18 cellular contexts compared by ENCODE assay signal in the genomic region with DNA sequence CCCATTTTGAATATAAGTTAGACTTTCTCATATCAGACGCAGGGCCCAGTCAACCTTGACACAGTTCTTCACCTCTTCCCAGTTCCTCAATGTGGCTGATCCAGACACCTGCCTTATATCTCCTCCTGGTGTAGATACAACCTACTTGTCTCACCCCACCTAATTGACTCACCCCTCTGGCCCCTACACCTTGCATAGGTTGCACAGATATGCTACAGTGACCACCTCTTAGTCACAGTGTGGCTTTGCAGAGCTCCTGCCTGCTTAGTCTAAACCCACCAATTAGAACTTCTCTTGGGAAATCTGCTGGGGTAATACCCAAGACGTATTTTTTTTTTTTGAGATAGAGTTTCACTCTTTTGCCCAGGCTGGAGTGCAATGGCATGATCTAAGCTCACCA. TPM values are rescaled to one million over a fixed set of nuclear protein-coding genes. Genes with fewer than 3 reads are reported as not detected.
DNase-seq lines count a peak whose midpoint lies in the region; ATAC-seq, FAIRE-seq and TF ChIP-seq lines count a peak whose summit lies in the region.
"Had no signal": no experiment of that assay in that cellular context is flagged by ENCODE, and none has a peak within 500 bp of the region (broad histone marks: within the 10 kb centered on the region; RNA-seq: fewer than 3 reads in every experiment).

No MANE protein-coding gene starts in this region.

- no peak overlapping the region for H2BK15ac ChIP-seq in H1 (ENCODE audit: low read length)

- no peaks in the 10 kb centered on the region for H3K79me1 ChIP-seq in H1 (ENCODE audit: low read depth, low read length)

- no peak overlapping the region for H2AFZ ChIP-seq in H1 (ENCODE audit: low read length)

- no peak for TF ChIP-seq EP300 in H1 (IDR thresholded peaks at IDR 0.05; ENCODE audit: borderline replicate concordance in 1 of 2, low read depth in 2 of 2, low read length in 2 of 2)

- WGBS in H1 (ENCODE audit: extremely low coverage in 1 of 2, insufficient coverage in 1 of 2, insufficient read length in 1 of 2, insufficient replicate concordance in 2 of 2, low coverage in 1 of 2, low lambda C conversion rate in 2 of 2, missing lambda C conversion rate in 1 of 2), 2 experiments = 58% methylated on average over 2 of the region's 2 CpGs; no CpG with 5 or more reads in 1 of the 2 experiments
- WGBS in body of pancreas, 2 donors = 36 to 52% methylated on average over 2 of the region's 2 CpGs

- no peak for FAIRE-seq in H1 (lab: Jason Lieb, UNC)
- FAIRE-seq: H54 had no signal

- H3K4me3 Mint-ChIP-seq in mesothelial cell of epicardium (no peak overlapping the region), nephron progenitor cell (no peak overlapping the region)

- no peak overlapping the region for H2BK12ac ChIP-seq in H1 (ENCODE audit: low read depth, low read length)

- no peak overlapping the region for H4K8ac ChIP-seq in H1 (ENCODE audit: extremely low read depth, insufficient read depth, low read length)

- H2AK5ac ChIP-seq in H1 (ENCODE audit: low read depth, low read length) = no peak overlapping the region

- H4K5ac ChIP-seq in H1 (ENCODE audit: insufficient read length, low read depth, low read length) = no peak overlapping the region

- H3K9me3 ChIP-seq in H1 (ENCODE audit: insufficient read depth in 2 of 2, low read depth in 1 of 2, low read length in 1 of 2) = no peaks in the 10 kb centered on the region
- no peaks in the 10 kb centered on the region for H3K9me3 ChIP-seq in body of pancreas

- no peak overlapping the region for H3K4me2 ChIP-seq in H1 (ENCODE audit: insufficient read depth in 1 of 2, low read depth in 2 of 2, low read length in 2 of 2)
- H3K4me2 ChIP-seq: BLaER1 treated with 17β-estradiol and CSF1 and Interleukin-3, amounts not matched to agents 10 nM and 100 nM had no signal

- H2BK20ac ChIP-seq in H1 (ENCODE audit: low read length) = 0 out of 2 replicates have a peak overlapping the region, but pooled peaks have one; percentile 10

- no peaks in the 10 kb centered on the region for H3K79me2 ChIP-seq in H1 (ENCODE audit: control insufficient read depth in 1 of 2, insufficient read depth in 2 of 2, low read length in 2 of 2)

- H3K36me3 ChIP-seq in H1 (ENCODE audit: control insufficient read depth in 2 of 4, insufficient read depth in 4 of 4, low read length in 3 of 4) = no peaks in the 10 kb centered on the region
- H3K36me3 ChIP-seq in body of pancreas (replicated peaks in 1 of 2; ENCODE audit: insufficient read depth in 1 of 2, low read depth in 2 of 2) = no peaks in the 10 kb centered on the region
- H3K36me3 ChIP-seq: BLaER1 treated with 17β-estradiol and CSF1 and Interleukin-3, amounts not matched to agents 10 nM and 100 nM had no signal

- H3K9me3 Mint-ChIP-seq in mesothelial cell of epicardium = no peaks in the 10 kb centered on the region
- no peaks in the 10 kb centered on the region for H3K9me3 Mint-ChIP-seq in nephron progenitor cell

- TF ChIP-seq POLR2A in H1 (IDR thresholded peaks at IDR 0.05; ENCODE audit: control extremely low read depth in 1 of 2, low read depth in 2 of 2, low read length in 2 of 2) (no peak), body of pancreas (IDR thresholded peaks at IDR 0.05) (no peak)

- peak overlapping the region; percentile 57 for H3K27ac Mint-ChIP-seq in mesothelial cell of epicardium
- H3K27ac Mint-ChIP-seq in nephron progenitor cell = no peak overlapping the region

- H3K4me1 ChIP-seq in H1 (replicated peaks in 1 of 4; ENCODE audit: control insufficient read depth in 3 of 4, insufficient read depth in 4 of 4, low read length in 3 of 4) (no peaks in the 10 kb centered on the region), body of pancreas (no peaks in the 10 kb centered on the region)
- H3K4me1 ChIP-seq: BLaER1 treated with 17β-estradiol and CSF1 and Interleukin-3, amounts not matched to agents 10 nM and 100 nM had no signal

- H3K4me1 Mint-ChIP-seq in mesothelial cell of epicardium = peaks cover 9% of the 10 kb centered on the region
- no peaks in the 10 kb centered on the region for H3K4me1 Mint-ChIP-seq in nephron progenitor cell

- CTCF ChIA-PET in H1 (lab: Charles Lee; ENCODE audit: partially characterized antibody) = interaction anchor here (1.1 to 1.5 kb wide), 2 partner anchors 29 to 32 kb away, joined by 3 to 4 read pairs; no protein-coding TSS in a partner anchor

- H2BK120ac ChIP-seq in H1 (replicated peaks; ENCODE audit: low read depth, low read length) = no peak overlapping the region

- no peak for ATAC-seq in body of pancreas
- ATAC-seq in HG03565 (IDR thresholded peaks at IDR 0.05; ENCODE audit: unreplicated experiment) = no peak
- ATAC-seq: Panc1 had no signal

- no peaks in the 10 kb centered on the region for H3K27me3 ChIP-seq in H1 (replicated peaks in 1 of 4; ENCODE audit: control insufficient read depth in 3 of 4, extremely low read depth in 1 of 4, insufficient read depth in 3 of 4, low read length in 3 of 4)
- H3K27me3 ChIP-seq in body of pancreas = no peaks in the 10 kb centered on the region
- H3K27me3 ChIP-seq: BLaER1 treated with 17β-estradiol and CSF1 and Interleukin-3, amounts not matched to agents 10 nM and 100 nM had no signal

- no peak overlapping the region for H3K4ac ChIP-seq in H1 (replicated peaks; ENCODE audit: insufficient read length, low read depth, low read length)

- H3K4me3 ChIP-seq in H1 (ENCODE audit: extremely low read depth in 1 of 4, insufficient read depth in 2 of 4, low read depth in 3 of 4, low read length in 4 of 4) (no peak overlapping the region), body of pancreas (no peak overlapping the region)
- H3K4me3 ChIP-seq: BLaER1 treated with 17β-estradiol and CSF1 and Interleukin-3, amounts not matched to agents 10 nM and 100 nM had no signal

- peaks cover 8% of the 10 kb centered on the region for H3K27me3 Mint-ChIP-seq in mesothelial cell of epicardium (ENCODE audit: low read depth)
- H3K27me3 Mint-ChIP-seq in nephron progenitor cell (ENCODE audit: low read depth, poor library complexity) = peaks cover 14% of the 10 kb centered on the region

- no peak overlapping the region for H4K91ac ChIP-seq in H1 (replicated peaks; ENCODE audit: insufficient read length, low read length)

- H3K27ac ChIP-seq in H1 (ENCODE audit: low read depth, low read length) = no peak overlapping the region
- H3K27ac ChIP-seq in body of pancreas = no peak overlapping the region
- H3K27ac ChIP-seq: BLaER1 treated with 17β-estradiol and CSF1 and Interleukin-3, amounts not matched to agents 10 nM and 100 nM had no signal

- no peaks in the 10 kb centered on the region for H4K20me1 ChIP-seq in H1 (replicated peaks in 1 of 2; ENCODE audit: control insufficient read depth in 1 of 2, insufficient read depth in 2 of 2, low read length in 2 of 2)
- H4K20me1 ChIP-seq: BLaER1 treated with 17β-estradiol and CSF1 and Interleukin-3, amounts not matched to agents 10 nM and 100 nM had no signal

- TF ChIP-seq CTCF in H1 (IDR thresholded peaks at IDR 0.05; ENCODE audit: control extremely low read depth in 1 of 3, insufficient read depth in 1 of 3, low read depth in 1 of 3, low read length in 3 of 3) (no peak), mesothelial cell of epicardium (IDR thresholded peaks at IDR 0.05; ENCODE audit: unreplicated experiment) (no peak), nephron progenitor cell (IDR thresholded peaks at IDR 0.05) (no peak), body of pancreas (IDR thresholded peaks at IDR 0.05) (no peak)

- DNase-seq in NK-92 treated with Interleukin-12 subunit alpha and Interleukin-12 subunit beta, amount 100 ng/mL, for 24 hours (lab: John Stamatoyannopoulos, UW) = peak; percentile 6
- DNase-seq in NK-92 (lab: John Stamatoyannopoulos, UW; ENCODE audit: unreplicated experiment) (no peak), H1 (ENCODE audit: low read depth in 1 of 2, low spot score in 2 of 2) (no peak), mesothelial cell of epicardium (ENCODE audit: low spot score in 2 of 2, unreplicated experiment in 2 of 2) (no peak), hippocampal formation (lab: John Stamatoyannopoulos, UW) (no peak), nephron progenitor cell (no peak), body of pancreas (no peak)
- DNase-seq: 8988T, DMS 273 treated with DMSO at 0.1 percent for 48 hours, Kasumi-1, NCI-H2227 treated with DMSO at 0.1 percent for 48 hours, NCI-H69, SHP77 treated with DMSO at 0.1 percent for 48 hours had no signal

- POLR2A ChIA-PET in H1 (lab: Charles Lee; ENCODE audit: partially characterized antibody) = interaction anchor here (0.6 to 0.9 kb wide), 3 partner anchors 16 to 125 kb away, joined by 3 read pairs; no protein-coding TSS in a partner anchor

- no peaks in the 10 kb centered on the region for H3K23me2 ChIP-seq in H1 (ENCODE audit: low read depth, low read length)

- H3K9ac ChIP-seq in H1 (replicated peaks in 1 of 4; ENCODE audit: extremely low read depth in 1 of 4, low read depth in 3 of 4, low read length in 3 of 4) = no peak overlapping the region
- H3K9ac ChIP-seq: BLaER1 treated with 17β-estradiol and CSF1 and Interleukin-3, amounts not matched to agents 10 nM and 100 nM had no signal

- intact Hi-C loops in body of pancreas (cut with DNase I) = no loop called here

- H3K18ac ChIP-seq in H1 (ENCODE audit: extremely low read depth, low read length) = no peak overlapping the region

- no peak overlapping the region for H3K14ac ChIP-seq in H1 (ENCODE audit: insufficient read length)

- H3K36me3 Mint-ChIP-seq in mesothelial cell of epicardium (no peaks in the 10 kb centered on the region), nephron progenitor cell (ENCODE audit: low read depth) (no peaks in the 10 kb centered on the region)

- no peak overlapping the region for H3K56ac ChIP-seq in H1 (replicated peaks; ENCODE audit: insufficient read length, low read depth, low read length)

- H2BK5ac ChIP-seq in H1 (ENCODE audit: low read depth, low read length) = no peak overlapping the region

- H3K23ac ChIP-seq in H1 (ENCODE audit: insufficient read length) = no peak overlapping the region

- no peak for TF ChIP-seq RAD21 in H1 (IDR thresholded peaks at IDR 0.05 in 1 of 2, conservative IDR thresholded peaks at IDR 0.05 in 1 of 2; ENCODE audit: low read depth in 2 of 2, low read length in 2 of 2)

RNA-seq across cellular contexts. Expression of a gene that starts 16.8 kb away (rescaled TPM):
- 1.6 and 1.7 TPM in 2 replicates for total RNA-seq in H1 (2021; fragmentation: NEBNext Ultra II Directional; extraction: Animal tissue kit (Norgen Biotek cat#: 25700))
- polyA plus RNA-seq in H1 (2011; rRNA removed) = 1.3 and 2.6 TPM in 2 replicates
- polyA plus RNA-seq in H1 (2011; cell fraction: cytosol; rRNA removed) = 2.6 TPM
- 2.0 TPM for polyA plus RNA-seq in H1 (2011; cell fraction: nucleus; rRNA removed)
- polyA plus RNA-seq in H1 (2012, experiment 1 of 2) = 2.9 to 4.5 TPM (median 3.9 TPM) in 4 replicates
- 1.1 TPM for polyA plus RNA-seq in H1 (2012, experiment 2 of 2)
- polyA plus RNA-seq in H1 (2013, experiment 1 of 2) = 0.99 TPM
- 1.1 TPM for polyA plus RNA-seq in H1 (2013, experiment 2 of 2)
- 2.4 and 2.7 TPM in 2 replicates for polyA minus RNA-seq in H1 (2011; rRNA and poly(A)+ RNA removed)
- 1.4 TPM for polyA minus RNA-seq in H1 (2011; cell fraction: cytosol; rRNA and poly(A)+ RNA removed)
- 1.5 TPM for polyA minus RNA-seq in H1 (2011; cell fraction: nucleus; rRNA and poly(A)+ RNA removed)
- not detected in 3 replicates for total RNA-seq in mesothelial cell of epicardium
- total RNA-seq in body of pancreas = not detected
- total RNA-seq: Daoy had no signal

RNA-seq across cellular contexts. Expression of a gene that starts 58.6 kb away (rescaled TPM):
- 1.7 and 2.4 TPM in 2 replicates for total RNA-seq in H1 (2021; fragmentation: NEBNext Ultra II Directional; extraction: Animal tissue kit (Norgen Biotek cat#: 25700))
- polyA plus RNA-seq in H1 (2011; rRNA removed) = 4.4 and 6.1 TPM in 2 replicates
- polyA plus RNA-seq in H1 (2011; cell fraction: cytosol; rRNA removed) = 5.1 TPM
- 11.3 TPM for polyA plus RNA-seq in H1 (2011; cell fraction: nucleus; rRNA removed)
- 1.6 to 3.0 TPM (median 2.4 TPM) in 4 replicates for polyA plus RNA-seq in H1 (2012, experiment 1 of 2)
- polyA plus RNA-seq in H1 (2012, experiment 2 of 2) = 0.96 TPM
- polyA plus RNA-seq in H1 (2013, experiment 1 of 2) = 1.0 TPM
- polyA plus RNA-seq in H1 (2013, experiment 2 of 2) = 1.5 TPM
- 5.1 and 5.3 TPM in 2 replicates for polyA minus RNA-seq in H1 (2011; rRNA and poly(A)+ RNA removed)
- 2.3 TPM for polyA minus RNA-seq in H1 (2011; cell fraction: cytosol; rRNA and poly(A)+ RNA removed)
- 16.1 TPM for polyA minus RNA-seq in H1 (2011; cell fraction: nucleus; rRNA and poly(A)+ RNA removed)
- 0.16 to 0.32 TPM (median 0.31 TPM) in 3 replicates for total RNA-seq in mesothelial cell of epicardium
- 1 to 10 TPM in 1 of 2 donors, under 1 TPM in 1; 0.99 to 5.2 TPM for total RNA-seq in body of pancreas
